Comparison of ENCODE assay signal across 19 cellular contexts in the genomic region with DNA sequence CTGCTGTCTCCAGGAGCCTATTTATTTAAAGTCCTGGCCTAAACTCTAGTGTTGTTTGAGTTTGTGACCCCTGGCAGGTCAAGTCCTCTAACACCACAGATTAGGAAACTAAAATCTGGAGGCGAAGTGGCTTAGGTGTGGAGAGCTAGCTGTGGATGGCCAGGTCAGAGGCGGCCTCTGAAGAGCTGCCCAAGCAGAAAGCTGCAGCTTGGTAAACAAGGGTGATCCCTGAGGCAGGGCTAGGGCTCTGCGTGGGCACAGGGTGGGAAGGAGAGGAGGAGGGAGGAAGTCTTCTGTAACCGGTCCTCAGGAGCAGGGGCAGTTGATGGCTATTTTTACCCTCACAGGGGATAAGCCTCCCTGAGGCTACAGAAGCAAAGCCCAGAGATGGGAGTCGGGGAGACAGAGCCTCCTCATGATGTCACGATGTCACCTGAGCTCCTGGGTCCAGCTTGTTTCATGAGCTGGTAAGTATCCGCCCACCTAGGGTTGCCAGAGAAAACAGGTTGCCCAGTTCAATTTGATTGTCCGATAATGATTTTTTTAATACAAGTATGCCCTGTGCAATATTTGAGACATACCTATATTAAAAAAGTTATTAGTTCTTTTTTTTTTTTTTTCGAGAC. TPM values are rescaled to one million over a fixed set of nuclear protein-coding genes. Genes with fewer than 3 reads are reported as not detected.
DNase-seq lines count a peak whose midpoint lies in the region; ATAC-seq and TF ChIP-seq lines count a peak whose summit lies in the region.
"Had no signal": no experiment of that assay in that cellular context is flagged by ENCODE, and none has a peak within 500 bp of the region (broad histone marks: within the 10 kb centered on the region; RNA-seq: fewer than 3 reads in every experiment).

No MANE protein-coding gene starts in this region.

- 44% methylated on average over 5 of the region's 9 CpGs for WGBS in right lobe of liver (ENCODE audit: insufficient coverage, low coverage, low lambda C conversion rate, missing lambda C conversion rate)
- WGBS in thyroid gland, 2 donors = 93% methylated on average over 9 of the region's 9 CpGs

- H3K4me1 ChIP-seq in right lobe of liver (peaks cover 0 to 24% (median 11%) of the 10 kb centered on the region in 4 donors), thyroid gland (peaks cover 21 to 37% of the 10 kb centered on the region in 2 donors)
- H3K4me1 ChIP-seq: Peyer's patch had no signal

- DNase-seq in DMS53 (lab: John Stamatoyannopoulos, UW) = peak; percentile 73
- DNase-seq in DMS53 treated with DMSO at 0.1 percent for 48 hours (lab: John Stamatoyannopoulos, UW; ENCODE audit: unreplicated experiment) = no peak
- peak; percentile 44 to 82 (median 78) for DNase-seq in right lobe of liver
- no peak for DNase-seq in thyroid gland
- no peak for DNase-seq in activated CD4-positive, CD25-positive, alpha-beta regulatory T cell (lab: John Stamatoyannopoulos, UW)
- DNase-seq in MG63 = no peak
- DNase-seq in NCI-H748 (lab: John Stamatoyannopoulos, UW; ENCODE audit: unreplicated experiment) = no peak
- DNase-seq: C1 segment of cervical spinal cord, NCI-H1092, NCI-H1694, NCI-H2107, NCI-H446, NCI-H748 treated with DMSO at 0.1 percent for 48 hours, Peyer's patch, SHP77 treated with DMSO at 0.1 percent for 48 hours had no signal

- TF ChIP-seq POLR2A in right lobe of liver (IDR thresholded peaks at IDR 0.05) (no peak), thyroid gland (IDR thresholded peaks at IDR 0.05) (peak in 1 of 2 donors; percentile 38)

- H3K27ac ChIP-seq in angular gyrus (ENCODE audit: low read depth, low read length) (peak overlapping the region; percentile 4), right lobe of liver (peak overlapping the region in 2 of 3 donors; percentile 19 to 82), thyroid gland (peak overlapping the region in 2 of 3 donors; percentile 58 to 64)
- H3K27ac ChIP-seq: 22Rv1, HL-60, Peyer's patch had no signal

- TF ChIP-seq CTCF in right lobe of liver (IDR thresholded peaks at IDR 0.05) (no peak), thyroid gland (IDR thresholded peaks at IDR 0.05) (no peak)

- intact Hi-C loops in right lobe of liver (cut with DNase I) = no loop called here
- intact Hi-C loops in thyroid gland (cut with DNase I) = no loop called here

- H3K9me3 ChIP-seq in right lobe of liver (no peaks in the 10 kb centered on the region), thyroid gland (no peaks in the 10 kb centered on the region), MG63 (no peaks in the 10 kb centered on the region)
- H3K9me3 ChIP-seq: Peyer's patch had no signal

- H3K27me3 ChIP-seq in right lobe of liver = no peaks in the 10 kb centered on the region
- H3K27me3 ChIP-seq in thyroid gland = no peaks in the 10 kb centered on the region
- H3K27me3 ChIP-seq in MG63 = no peaks in the 10 kb centered on the region
- H3K27me3 ChIP-seq: Peyer's patch had no signal

- ATAC-seq in right lobe of liver = peak; percentile 80 to 87 (median 83)
- ATAC-seq: K562 had no signal

- H3K4me3 ChIP-seq in right lobe of liver (no peak overlapping the region), thyroid gland (replicated peaks in 1 of 3) (no peak overlapping the region), MG63 (no peak overlapping the region)
- H3K4me3 ChIP-seq: K562, Peyer's patch had no signal

- H3K36me3 ChIP-seq in right lobe of liver (no peaks in the 10 kb centered on the region), thyroid gland (no peaks in the 10 kb centered on the region), MG63 (no peaks in the 10 kb centered on the region)
- H3K36me3 ChIP-seq: Peyer's patch had no signal

RNA-seq across cellular contexts. Expression of a gene that starts 25.9 kb away (rescaled TPM):
- total RNA-seq in right lobe of liver = 10 to 100 TPM; 15.3 to 24.3 (median 19.2) TPM
- total RNA-seq in thyroid gland = 10 to 100 TPM; 62.4 to 86.0 (median 74.7) TPM
- 158 and 173 TPM in 2 replicates for total RNA-seq in MG63 (2014; rRNA removed; shearing (Covaris generic); ENCODE audit: low replicate concordance)

Comparison
In these comparisons a context has a peak if more than half of its experiments do, and no peak if none do; other contexts are left out.
1. DNase-seq: peak in DMS53 (single experiment) and right lobe of liver (3 of 3); none in DMS53 treated with DMSO at 0.1 percent for 48 hours (single experiment), thyroid gland (0 of 2), activated CD4-positive, CD25-positive, alpha-beta regulatory T cell (0 of 4), MG63 (single experiment) and NCI-H748 (single experiment).
2. H3K27ac ChIP-seq: peak in every context shown above with its lines; median percentile 61 in thyroid gland; 50 in right lobe of liver; 4 in angular gyrus.